In the genomic region with DNA sequence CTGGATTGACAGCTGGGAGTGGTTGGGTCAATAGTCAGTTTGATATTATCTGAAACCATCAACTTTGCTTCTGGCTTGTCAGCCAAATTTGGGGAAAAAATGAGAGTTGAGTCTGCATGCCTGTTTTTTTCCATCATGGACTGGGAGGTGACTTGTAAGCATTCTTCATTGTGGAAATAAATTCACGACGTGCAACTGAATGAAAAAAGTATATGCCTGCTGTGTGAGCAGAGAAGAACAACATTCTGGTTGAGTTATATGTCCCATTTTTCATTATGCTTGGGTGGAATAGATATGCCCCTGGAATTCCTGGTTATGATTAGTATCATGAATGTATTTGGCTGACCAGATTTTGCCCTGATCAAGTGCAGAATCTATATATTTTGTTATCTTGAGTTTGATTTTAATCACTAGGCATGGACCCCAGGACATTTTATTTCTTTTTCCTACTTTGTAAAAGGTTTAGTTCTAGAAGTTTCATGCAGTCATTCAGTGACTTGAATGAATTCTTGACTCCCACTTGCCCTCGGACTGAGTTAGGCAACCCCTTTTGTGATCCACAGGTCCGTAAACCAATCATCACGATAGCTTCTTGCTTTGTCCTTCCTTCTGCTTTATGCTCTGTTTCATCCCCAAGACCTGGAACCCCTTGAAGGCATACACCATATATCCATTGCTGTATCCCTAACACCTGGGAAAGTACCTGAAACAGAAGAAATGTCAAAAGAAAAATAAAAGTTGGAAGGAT, we compare ENCODE assay signal across 20 cellular contexts.
DNase-seq lines count a peak whose midpoint lies in the region; ATAC-seq and TF ChIP-seq lines count a peak whose summit lies in the region.
"Had no signal": no experiment of that assay in that cellular context is flagged by ENCODE, and none has a peak within 500 bp of the region (broad histone marks: within the 10 kb centered on the region; RNA-seq: fewer than 3 reads in every experiment).

No MANE protein-coding gene starts in this region.

- H3K4me1 ChIP-seq in mammary epithelial cell (ENCODE audit: insufficient read depth, low read length) (peaks cover 28% of the 10 kb centered on the region), aorta (ENCODE audit: control insufficient read depth in 1 of 2, insufficient read depth in 2 of 2, low read length in 2 of 2) (peaks cover 10 to 15% of the 10 kb centered on the region in 2 donors)

- in situ Hi-C loops in mammary epithelial cell (cut with MboI; ENCODE audit: low sequenced_read_pairs in 2 of 2): loop anchor here in 1 of 2 donors (25.0 kb wide), 1 partner anchor 419 kb away; no protein-coding TSS in a partner anchor

- H3K9ac ChIP-seq in mammary epithelial cell (ENCODE audit: insufficient read depth, low read length): no peak overlapping the region

- H3K36me3 ChIP-seq in mammary epithelial cell (ENCODE audit: insufficient read depth, low read length) (no peaks in the 10 kb centered on the region), aorta (ENCODE audit: control insufficient read depth in 1 of 2, insufficient read depth in 2 of 2, low read length in 1 of 2) (peaks cover 3 to 6% of the 10 kb centered on the region in 2 donors)
- H3K36me3 ChIP-seq: lower lobe of right lung had no signal

- peak overlapping the region; percentile 65 for H3K4me2 ChIP-seq in mammary epithelial cell (ENCODE audit: insufficient read depth, low read depth, low read length)

- 44% methylated on average over 5 of the region's 5 CpGs for WGBS in mammary epithelial cell (ENCODE audit: low coverage, missing lambda C conversion rate)
- 21 to 24% methylated on average over 5 of the region's 5 CpGs for WGBS in aorta, 2 donors

- TF ChIP-seq CTCF in mammary epithelial cell (conservative IDR thresholded peaks at IDR 0.05 in 1 of 2, IDR thresholded peaks at IDR 0.05 in 1 of 2; ENCODE audit: extremely low read depth in 1 of 2, insufficient read depth in 1 of 2, low read depth in 1 of 2, low read length in 2 of 2): no peak
- no peak for TF ChIP-seq CTCF in foreskin fibroblast (IDR thresholded peaks at IDR 0.05; ENCODE audit: low read depth, low read length)

- dilution Hi-C loops in mammary epithelial cell (cut with HindIII; ENCODE audit: low sequenced_read_pairs): loop anchor here (25.0 kb wide), 1 partner anchor 356 kb away; no protein-coding TSS in a partner anchor

- H3K9me3 ChIP-seq in mammary epithelial cell (replicated peaks; ENCODE audit: insufficient read depth, low read length) (no peaks in the 10 kb centered on the region), aorta (ENCODE audit: control insufficient read depth, low read length) (no peaks in the 10 kb centered on the region)
- H3K9me3 ChIP-seq: lower lobe of right lung had no signal

- no peaks in the 10 kb centered on the region for H3K36me3 Mint-ChIP-seq in activated T-helper 1 cell treated with anti-CD3 and anti-CD28 coated beads, Interleukin-12 subunit alpha, Interleukin-12 subunit beta, Interleukin-2, Interleukin-4 antibody, amounts not matched to agents 30 ng/mL and 10 ng/mL and 1 ng/mL, durations not matched to agents 14 hours and 24 hours and 36 hours (ENCODE audit: low read depth)
- H3K36me3 Mint-ChIP-seq: activated naive CD8-positive, alpha-beta T cell; CD4-positive, CD25-positive, alpha-beta regulatory T cell; immature natural killer cell; naive thymus-derived CD8-positive, alpha-beta T cell had no signal

- no peaks in the 10 kb centered on the region for H3K79me2 ChIP-seq in mammary epithelial cell (ENCODE audit: insufficient read depth, low read length)

- no TSS peak for BruUV-seq in mammary epithelial cell (replicated peaks; lab: Mats Ljungman, UMichigan)

- CTCF ChIA-PET in mammary epithelial cell (lab: Charles Lee; ENCODE audit: low non-redundant PET): interaction anchor here (0.8 kb wide), 1 partner anchor 210 kb away, joined by 4 read pairs; no protein-coding TSS in a partner anchor

- no peak overlapping the region for H3K4me3 Mint-ChIP-seq in activated T-helper 1 cell treated with anti-CD3 and anti-CD28 coated beads, Interleukin-12 subunit alpha, Interleukin-12 subunit beta, Interleukin-2, Interleukin-4 antibody, amounts not matched to agents 30 ng/mL and 10 ng/mL and 1 ng/mL, durations not matched to agents 14 hours and 24 hours and 36 hours
- H3K4me3 Mint-ChIP-seq: activated naive CD8-positive, alpha-beta T cell; activated T-cell treated with anti-CD3 and anti-CD28 coated beads, Interleukin-2, amount 50 U/mL, for 4 hours; CD4-positive, CD25-positive, alpha-beta regulatory T cell; H9; immature natural killer cell; naive thymus-derived CD8-positive, alpha-beta T cell had no signal

- peak overlapping the region; percentile 50 for H2AFZ ChIP-seq in mammary epithelial cell (ENCODE audit: low read depth, low read length)

- H3K27ac ChIP-seq in mammary epithelial cell (ENCODE audit: insufficient read depth, low read depth, low read length) (peak overlapping the region; percentile 62), aorta (ENCODE audit: low read depth in 1 of 2, low read length in 2 of 2) (peak overlapping the region; percentile 60 to 93)
- H3K27ac ChIP-seq: lower lobe of right lung, VCaP had no signal

- peaks cover 2% of the 10 kb centered on the region for H3K27me3 Mint-ChIP-seq in activated T-helper 1 cell treated with anti-CD3 and anti-CD28 coated beads, Interleukin-12 subunit alpha, Interleukin-12 subunit beta, Interleukin-2, Interleukin-4 antibody, amounts not matched to agents 30 ng/mL and 10 ng/mL and 1 ng/mL, durations not matched to agents 14 hours and 24 hours and 36 hours (ENCODE audit: insufficient read depth)
- H3K27me3 Mint-ChIP-seq: CD4-positive, CD25-positive, alpha-beta regulatory T cell had no signal

- ATAC-seq in aorta (ENCODE audit: low FRiP score) (no peak), GM18861 (IDR thresholded peaks at IDR 0.05; ENCODE audit: unreplicated experiment) (no peak), HG03097 (IDR thresholded peaks at IDR 0.05; ENCODE audit: low FRiP score, unreplicated experiment) (no peak)
- ATAC-seq: activated T-cell treated with anti-CD3 and anti-CD28 coated beads, Interleukin-2, amount 50 U/mL, for 4 hours; naive thymus-derived CD8-positive, alpha-beta T cell had no signal

- intact Hi-C loops in mammary epithelial cell (cut with micrococcal nuclease): no loop called here
- intact Hi-C loops in aorta (cut with DNase I): no loop called here
- intact Hi-C loops in activated T-helper 1 cell treated with anti-CD3 and anti-CD28 coated beads, Interleukin-12 subunit alpha, Interleukin-12 subunit beta, Interleukin-2, Interleukin-4 antibody, amounts not matched to agents 30 ng/mL and 10 ng/mL and 1 ng/mL, durations not matched to agents 14 hours and 24 hours and 36 hours (cut with micrococcal nuclease): no loop called here

- no peak overlapping the region for H3K4me3 ChIP-seq in mammary epithelial cell (replicated peaks in 1 of 3; ENCODE audit: insufficient read depth in 1 of 3, low read depth in 2 of 3, low read length in 3 of 3)
- H3K4me3 ChIP-seq in foreskin fibroblast (ENCODE audit: low read depth in 1 of 2, low read length in 2 of 2): no peak overlapping the region
- H3K4me3 ChIP-seq in aorta (ENCODE audit: low read length in 2 of 2): no peak overlapping the region
- H3K4me3 ChIP-seq: lower lobe of right lung had no signal

- no peaks in the 10 kb centered on the region for H3K9me3 Mint-ChIP-seq in activated T-helper 1 cell treated with anti-CD3 and anti-CD28 coated beads, Interleukin-12 subunit alpha, Interleukin-12 subunit beta, Interleukin-2, Interleukin-4 antibody, amounts not matched to agents 30 ng/mL and 10 ng/mL and 1 ng/mL, durations not matched to agents 14 hours and 24 hours and 36 hours
- H3K9me3 Mint-ChIP-seq: activated T-cell treated with anti-CD3 and anti-CD28 coated beads, Interleukin-2, amount 50 U/mL, for 4 hours; CD4-positive, CD25-positive, alpha-beta regulatory T cell; H9; immature natural killer cell had no signal

- H3K27ac Mint-ChIP-seq in activated T-helper 1 cell treated with anti-CD3 and anti-CD28 coated beads, Interleukin-12 subunit alpha, Interleukin-12 subunit beta, Interleukin-2, Interleukin-4 antibody, amounts not matched to agents 30 ng/mL and 10 ng/mL and 1 ng/mL, durations not matched to agents 14 hours and 24 hours and 36 hours: no peak overlapping the region
- H3K27ac Mint-ChIP-seq: activated naive CD8-positive, alpha-beta T cell; CD4-positive, CD25-positive, alpha-beta regulatory T cell; immature natural killer cell; naive thymus-derived CD8-positive, alpha-beta T cell had no signal

- H4K20me1 ChIP-seq in mammary epithelial cell (ENCODE audit: insufficient read depth, low read length): no peaks in the 10 kb centered on the region

- DNase-seq in RPMI7951 (ENCODE audit: low read depth) (peak; percentile 27), mammary epithelial cell (no peak), foreskin fibroblast (peak; percentile 30 to 50), aorta (no peak)
- DNase-seq in activated T-helper 1 cell treated with anti-CD3 and anti-CD28 coated beads, Interleukin-12 subunit alpha, Interleukin-12 subunit beta, Interleukin-2, Interleukin-4 antibody, amounts not matched to agents 30 ng/mL and 10 ng/mL and 1 ng/mL, durations not matched to agents 14 hours and 24 hours and 36 hours (ENCODE audit: low spot score): no peak
- DNase-seq: activated CD4-positive, alpha-beta T cell treated with anti-CD3 and anti-CD28 coated beads, Interleukin-2, amount 50 U/mL, for 48 hours; activated T-cell treated with anti-CD3 and anti-CD28 coated beads, Interleukin-2, amount 50 U/mL, for 4 hours; CD4-positive, CD25-positive, alpha-beta regulatory T cell; central memory CD4-positive, alpha-beta T cell; H9; immature natural killer cell; Karpas-422; naive thymus-derived CD8-positive, alpha-beta T cell; NCI-H1105 treated with DMSO at 0.1 percent for 48 hours; NCI-H2171 had no signal

- no peaks in the 10 kb centered on the region for H3K27me3 ChIP-seq in mammary epithelial cell (ENCODE audit: insufficient read depth, low read length)
- no peaks in the 10 kb centered on the region for H3K27me3 ChIP-seq in aorta (ENCODE audit: control insufficient read depth in 1 of 2, insufficient read depth in 2 of 2, low read length in 1 of 2)

- no peaks in the 10 kb centered on the region for H3K4me1 Mint-ChIP-seq in activated T-helper 1 cell treated with anti-CD3 and anti-CD28 coated beads, Interleukin-12 subunit alpha, Interleukin-12 subunit beta, Interleukin-2, Interleukin-4 antibody, amounts not matched to agents 30 ng/mL and 10 ng/mL and 1 ng/mL, durations not matched to agents 14 hours and 24 hours and 36 hours (ENCODE audit: low read depth)
- H3K4me1 Mint-ChIP-seq: CD4-positive, CD25-positive, alpha-beta regulatory T cell; immature natural killer cell; naive thymus-derived CD8-positive, alpha-beta T cell had no signal

Comparison
In these comparisons a context has a peak if more than half of its experiments do, and no peak if none do; other contexts are left out.
1. DNase-seq: peak in RPMI7951 (single experiment) and foreskin fibroblast (2 of 2); none in mammary epithelial cell (single experiment), aorta (0 of 2) and activated T-helper 1 cell treated with anti-CD3 and anti-CD28 coated beads, Interleukin-12 subunit alpha, Interleukin-12 subunit beta, Interleukin-2, Interleukin-4 antibody, amounts not matched to agents 30 ng/mL and 10 ng/mL and 1 ng/mL, durations not matched to agents 14 hours and 24 hours and 36 hours (single experiment).